Comparison of ENCODE assay signal across 8 cellular contexts in genomic region chr2:216478151-216478550, GRCh38. TPM values are rescaled to one million over a fixed set of nuclear protein-coding genes. Genes with fewer than 3 reads are reported as not detected.
DNase-seq lines count a peak whose midpoint lies in the region; ATAC-seq, FAIRE-seq and TF ChIP-seq lines count a peak whose summit lies in the region.

No MANE protein-coding gene starts in this region.

- H3K27me3 Mint-ChIP-seq in activated naive CD4-positive, alpha-beta T cell treated with anti-CD3 and anti-CD28 coated beads, Interleukin-2, amount 10 ng/mL, durations not matched to agents 7 days and 5 days = no peaks in the 10 kb centered on the region
- no peaks in the 10 kb centered on the region for H3K27me3 Mint-ChIP-seq in WTC11 (ENCODE audit: low read depth)

- peak; percentile 48 for FAIRE-seq in urothelium cell line (lab: Jason Lieb, UNC)

- H3K4me1 Mint-ChIP-seq in activated naive CD4-positive, alpha-beta T cell treated with anti-CD3 and anti-CD28 coated beads, Interleukin-2, amount 10 ng/mL, durations not matched to agents 7 days and 5 days = peaks cover 18% of the 10 kb centered on the region
- peaks cover 10% of the 10 kb centered on the region for H3K4me1 Mint-ChIP-seq in WTC11

- no peak overlapping the region for H3K27ac Mint-ChIP-seq in activated naive CD4-positive, alpha-beta T cell treated with anti-CD3 and anti-CD28 coated beads, Interleukin-2, amount 50 U/mL, for 72 hours
- no peak overlapping the region for H3K27ac Mint-ChIP-seq in activated naive CD4-positive, alpha-beta T cell treated with anti-CD3 and anti-CD28 coated beads, Interleukin-2, amount 10 ng/mL, durations not matched to agents 7 days and 5 days
- no peak overlapping the region for H3K27ac Mint-ChIP-seq in WTC11

- CTCF ChIA-PET in activated naive CD4-positive, alpha-beta T cell treated with anti-CD3 and anti-CD28 coated beads, Interleukin-2, amount 10 ng/mL, durations not matched to agents 7 days and 5 days (lab: Charles Lee) = no interaction called here
- CTCF ChIA-PET in WTC11 (lab: Charles Lee) = interaction anchor here (1.4 kb wide), 1 partner anchor 8 kb away, joined by 4 read pairs; no protein-coding TSS in a partner anchor

- DNase-seq in activated naive CD4-positive, alpha-beta T cell treated with anti-CD3 and anti-CD28 coated beads, Interleukin-2, amount 50 U/mL, for 72 hours (ENCODE audit: low spot score in 2 of 2) = no peak
- no peak for DNase-seq in activated naive CD4-positive, alpha-beta T cell treated with anti-CD3 and anti-CD28 coated beads, Interleukin-2, amount 10 ng/mL, durations not matched to agents 7 days and 5 days
- DNase-seq in WTC11 (ENCODE audit: low spot score) = no peak
- peak; percentile 52 for DNase-seq in iPS-NIHi11 (ENCODE audit: low spot score)
- peak; percentile 87 for DNase-seq in urothelium cell line (ENCODE audit: low spot score)
- no peak for DNase-seq in DMS 273 treated with DMSO at 0.1 percent for 48 hours (lab: John Stamatoyannopoulos, UW)

- no peaks in the 10 kb centered on the region for H3K9me3 Mint-ChIP-seq in activated naive CD4-positive, alpha-beta T cell treated with anti-CD3 and anti-CD28 coated beads, Interleukin-2, amount 50 U/mL, for 72 hours
- H3K9me3 Mint-ChIP-seq in activated naive CD4-positive, alpha-beta T cell treated with anti-CD3 and anti-CD28 coated beads, Interleukin-2, amount 10 ng/mL, durations not matched to agents 7 days and 5 days = no peaks in the 10 kb centered on the region
- H3K9me3 Mint-ChIP-seq in WTC11 = no peaks in the 10 kb centered on the region

- ATAC-seq in activated naive CD4-positive, alpha-beta T cell treated with anti-CD3 and anti-CD28 coated beads, Interleukin-2, amount 50 U/mL, for 72 hours = peak; percentile 81 to 83
- ATAC-seq in WTC11 (peak; percentile 59), HG03439 (IDR thresholded peaks at IDR 0.05; ENCODE audit: unreplicated experiment) (no peak), GM21723 (IDR thresholded peaks at IDR 0.05; ENCODE audit: unreplicated experiment) (no peak)

- POLR2A ChIA-PET in WTC11 (lab: Charles Lee) = interaction anchor here (1.1 kb wide), 1 partner anchor 21 kb away, joined by 5 read pairs; the partner anchor contains the start of gene RPL37A

- TF ChIP-seq CTCF in WTC11 (IDR thresholded peaks at IDR 0.05) = no peak

- H3K4me3 Mint-ChIP-seq in activated naive CD4-positive, alpha-beta T cell treated with anti-CD3 and anti-CD28 coated beads, Interleukin-2, amount 10 ng/mL, durations not matched to agents 7 days and 5 days = no peak overlapping the region
- no peak overlapping the region for H3K4me3 Mint-ChIP-seq in WTC11

- H3K36me3 Mint-ChIP-seq in activated naive CD4-positive, alpha-beta T cell treated with anti-CD3 and anti-CD28 coated beads, Interleukin-2, amount 50 U/mL, for 72 hours = peaks cover 9 to 10% of the 10 kb centered on the region in 2 donors
- H3K36me3 Mint-ChIP-seq in activated naive CD4-positive, alpha-beta T cell treated with anti-CD3 and anti-CD28 coated beads, Interleukin-2, amount 10 ng/mL, durations not matched to agents 7 days and 5 days = peaks cover 52% of the 10 kb centered on the region
- H3K36me3 Mint-ChIP-seq in WTC11 = peaks cover 12% of the 10 kb centered on the region

TF ChIP-seq in WTC11, 78 proteins besides CTCF, POLR2A, EP300 and RAD21:
- TF ChIP-seq ERG (CRISPR knock-in tag; IDR thresholded peaks at IDR 0.05) (no peak), TEAD1 (CRISPR knock-in tag; IDR thresholded peaks at IDR 0.05) (no peak), MLX (CRISPR knock-in tag; IDR thresholded peaks at IDR 0.05) (no peak), RELA (CRISPR knock-in tag; IDR thresholded peaks at IDR 0.05; ENCODE audit: borderline replicate concordance) (no peak), SOX15 (CRISPR knock-in tag; IDR thresholded peaks at IDR 0.05) (no peak), E2F1 (CRISPR knock-in tag; IDR thresholded peaks at IDR 0.05) (no peak), FOXP4 (CRISPR knock-in tag; IDR thresholded peaks at IDR 0.05) (no peak), ZBTB43 (CRISPR knock-in tag; IDR thresholded peaks at IDR 0.05) (no peak), ZNF281 (CRISPR knock-in tag; IDR thresholded peaks at IDR 0.05) (no peak)

RNA-seq across cellular contexts. Expression of gene RPL37A, which starts 20.5 kb away (rescaled TPM):
- total RNA-seq in activated naive CD4-positive, alpha-beta T cell treated with anti-CD3 and anti-CD28 coated beads, Interleukin-2, amount 50 U/mL, for 72 hours = 1,000 to 10,000 TPM; 3,400 to 3,972 TPM
- 3,135 to 3,488 TPM (median 3,463 TPM) in 3 replicates for total RNA-seq in WTC11 (2021)

Comparison
In these comparisons a context has a peak if more than half of its experiments do, and no peak if none do; other contexts are left out.
1. ATAC-seq: peak in activated naive CD4-positive, alpha-beta T cell treated with anti-CD3 and anti-CD28 coated beads, Interleukin-2, amount 50 U/mL, for 72 hours (2 of 2) and WTC11 (single experiment); none in HG03439 (single experiment) and GM21723 (single experiment).
2. DNase-seq: peak in iPS-NIHi11 (single experiment) and urothelium cell line (single experiment); none in activated naive CD4-positive, alpha-beta T cell treated with anti-CD3 and anti-CD28 coated beads, Interleukin-2, amount 50 U/mL, for 72 hours (0 of 2), activated naive CD4-positive, alpha-beta T cell treated with anti-CD3 and anti-CD28 coated beads, Interleukin-2, amount 10 ng/mL, durations not matched to agents 7 days and 5 days (single experiment), WTC11 (single experiment) and DMS 273 treated with DMSO at 0.1 percent for 48 hours (single experiment).